17 cellular contexts compared by ENCODE assay signal in the genomic region with DNA sequence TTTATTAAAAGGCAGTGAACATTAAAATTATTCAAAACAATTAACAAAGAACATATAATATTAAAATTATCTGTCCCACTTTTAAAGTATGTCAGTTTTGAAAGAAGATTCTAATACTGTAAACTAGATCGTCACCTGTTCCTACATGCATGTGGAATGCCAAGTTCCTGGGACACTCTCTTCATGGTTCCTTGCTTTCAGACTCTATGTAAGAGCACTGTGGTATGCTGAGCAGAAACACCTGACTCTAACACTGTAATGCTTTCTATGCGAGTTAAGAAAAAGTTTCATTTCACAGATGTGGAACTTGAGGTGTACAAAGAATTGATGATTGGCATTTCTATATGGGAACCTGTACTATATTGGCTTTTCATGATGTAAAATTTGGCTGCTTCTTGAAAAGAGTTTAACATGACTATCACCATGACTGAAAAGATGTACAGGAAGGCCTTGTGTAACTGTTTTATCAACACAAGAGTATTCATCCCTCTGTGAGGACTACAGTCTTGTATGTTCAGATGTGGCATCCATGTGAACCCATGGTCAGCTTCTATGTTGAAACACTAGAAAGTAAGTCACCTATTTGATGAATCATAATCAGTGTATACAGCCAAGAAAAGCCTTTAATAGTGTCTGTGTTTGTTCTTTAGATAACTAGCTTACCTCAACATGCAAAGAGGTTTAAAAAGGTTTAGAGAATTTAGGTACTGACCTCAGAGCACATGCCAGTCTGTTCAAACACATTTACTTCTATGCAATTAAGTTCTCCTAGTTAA.
DNase-seq lines count a peak whose midpoint lies in the region; ATAC-seq, FAIRE-seq and TF ChIP-seq lines count a peak whose summit lies in the region.
"Had no signal": no experiment of that assay in that cellular context is flagged by ENCODE, and none has a peak within 500 bp of the region (broad histone marks: within the 10 kb centered on the region; RNA-seq: fewer than 3 reads in every experiment).

No MANE protein-coding gene starts in this region.

- CTCF ChIA-PET in CD8-positive, alpha-beta memory T cell (lab: Charles Lee): no interaction called here

- no peak overlapping the region for H3K27ac Mint-ChIP-seq in CD8-positive, alpha-beta memory T cell
- H3K27ac Mint-ChIP-seq: activated T-helper 17 cell treated with anti-CD3 and anti-CD28 coated beads, Interleukin-2, amount 50 U/mL, for 72 hours; stimulated activated naive CD8-positive, alpha-beta T cell treated with anti-CD3 and anti-CD28 coated beads, Interleukin-15, Interleukin-2, amounts not matched to agents 100 ng/mL and 50 ng/mL, for 24 hours had no signal

- peak; percentile 72 for FAIRE-seq in G401.6 (lab: Jason Lieb, UNC)

- no peak overlapping the region for H3K4me3 Mint-ChIP-seq in CD8-positive, alpha-beta memory T cell
- H3K4me3 Mint-ChIP-seq: activated T-helper 17 cell treated with anti-CD3 and anti-CD28 coated beads, Interleukin-2, amount 50 U/mL, for 72 hours; stimulated activated naive CD8-positive, alpha-beta T cell treated with anti-CD3 and anti-CD28 coated beads, Interleukin-15, Interleukin-2, amounts not matched to agents 100 ng/mL and 50 ng/mL, for 24 hours had no signal

- ATAC-seq in RWPE2 (ENCODE audit: low read depth) (peak; percentile 20; the same call in 1 of the 3 replicates), GM18502 (IDR thresholded peaks at IDR 0.05; ENCODE audit: poor library complexity, unreplicated experiment) (no peak)
- ATAC-seq: activated T-helper 17 cell treated with anti-CD3 and anti-CD28 coated beads, Interleukin-2, amount 50 U/mL, for 72 hours; left colon had no signal

- no peaks in the 10 kb centered on the region for H3K9me3 ChIP-seq in RWPE2 (ENCODE audit: severe bottlenecking)
- H3K9me3 ChIP-seq in CD8-positive, alpha-beta memory T cell (ENCODE audit: low read length): no peaks in the 10 kb centered on the region
- H3K9me3 ChIP-seq: pancreas had no signal

- H3K36me3 ChIP-seq in RWPE2 (ENCODE audit: low read depth): no peaks in the 10 kb centered on the region
- H3K36me3 ChIP-seq in CD8-positive, alpha-beta memory T cell (ENCODE audit: insufficient read depth, low read length): no peaks in the 10 kb centered on the region
- H3K36me3 ChIP-seq: pancreas had no signal

- H3K4me1 Mint-ChIP-seq in CD8-positive, alpha-beta memory T cell: no peaks in the 10 kb centered on the region
- H3K4me1 Mint-ChIP-seq: activated T-helper 17 cell treated with anti-CD3 and anti-CD28 coated beads, Interleukin-2, amount 50 U/mL, for 72 hours had no signal

- TF ChIP-seq CTCF in RWPE2 (IDR thresholded peaks at IDR 0.05; ENCODE audit: poor library complexity, severe bottlenecking) (no peak), fibroblast of mammary gland (conservative IDR thresholded peaks at IDR 0.05; ENCODE audit: control insufficient read depth, insufficient read depth, low read depth, low read length) (no peak)

- H3K4me1 ChIP-seq in RWPE2 (ENCODE audit: insufficient read depth, poor library complexity, severe bottlenecking): no peaks in the 10 kb centered on the region
- no peaks in the 10 kb centered on the region for H3K4me1 ChIP-seq in CD8-positive, alpha-beta memory T cell (ENCODE audit: insufficient read depth, low read length)

- peaks cover 0 to 12% (median 2%) of the 10 kb centered on the region in 5 donors for H3K9me3 Mint-ChIP-seq in CD8-positive, alpha-beta memory T cell
- H3K9me3 Mint-ChIP-seq: activated T-helper 17 cell treated with anti-CD3 and anti-CD28 coated beads, Interleukin-2, amount 50 U/mL, for 72 hours; stimulated activated naive CD8-positive, alpha-beta T cell treated with anti-CD3 and anti-CD28 coated beads, Interleukin-15, Interleukin-2, amounts not matched to agents 100 ng/mL and 50 ng/mL, for 24 hours had no signal

- H3K27me3 Mint-ChIP-seq in CD8-positive, alpha-beta memory T cell: no peaks in the 10 kb centered on the region
- H3K27me3 Mint-ChIP-seq: stimulated activated naive CD8-positive, alpha-beta T cell treated with anti-CD3 and anti-CD28 coated beads, Interleukin-15, Interleukin-2, amounts not matched to agents 100 ng/mL and 50 ng/mL, for 24 hours had no signal

- no peak for DNase-seq in RWPE2 (ENCODE audit: low spot score)
- DNase-seq in fibroblast of mammary gland (ENCODE audit: low read depth): peak; percentile 80
- peak; percentile 88 for DNase-seq in renal cortical epithelial cell (ENCODE audit: low read depth)
- DNase-seq in NCI-H187 (lab: John Stamatoyannopoulos, UW): no peak
- DNase-seq in KBM-7: no peak
- DNase-seq in CD8-positive, alpha-beta memory T cell: no peak
- DNase-seq: activated CD4-positive, alpha-beta T cell treated with anti-CD3 and anti-CD28 coated beads, Interleukin-2, amount 50 U/mL, for 48 hours; AML-193; amniotic stem cell; Karpas-422; left colon; NCI-H1417; pancreas had no signal

- H3K36me3 Mint-ChIP-seq in CD8-positive, alpha-beta memory T cell: no peaks in the 10 kb centered on the region

- no peaks in the 10 kb centered on the region for H3K27me3 ChIP-seq in RWPE2 (ENCODE audit: insufficient read depth, poor library complexity, severe bottlenecking)
- H3K27me3 ChIP-seq in CD8-positive, alpha-beta memory T cell (ENCODE audit: insufficient read depth, low read length, poor library complexity, severe bottlenecking): no peaks in the 10 kb centered on the region
- H3K27me3 ChIP-seq: pancreas had no signal

- POLR2A ChIA-PET in CD8-positive, alpha-beta memory T cell (lab: Charles Lee): no interaction called here

- no peak overlapping the region for H3K27ac ChIP-seq in RWPE2 (ENCODE audit: poor library complexity, severe bottlenecking)
- H3K27ac ChIP-seq in CD8-positive, alpha-beta memory T cell (ENCODE audit: low read depth, low read length): no peak overlapping the region

- in situ Hi-C loops in KBM-7 (cut with MboI; ENCODE audit: low pct_unique_long_range_greater_than_20kb, low sequenced_read_pairs): no loop called here

- no peak overlapping the region for H3K4me3 ChIP-seq in RWPE2 (ENCODE audit: severe bottlenecking)
- no peak overlapping the region for H3K4me3 ChIP-seq in fibroblast of mammary gland (ENCODE audit: control insufficient read depth, low read depth, low read length)
- no peak overlapping the region for H3K4me3 ChIP-seq in CD8-positive, alpha-beta memory T cell (ENCODE audit: low read length)

Comparison
In these comparisons a context has a peak if more than half of its experiments do, and no peak if none do; other contexts are left out.
1. DNase-seq: peak in fibroblast of mammary gland (single experiment) and renal cortical epithelial cell (single experiment); none in RWPE2 (single experiment), NCI-H187 (0 of 2), KBM-7 (single experiment) and CD8-positive, alpha-beta memory T cell (0 of 5).